ENCODE assay signal across 8 cellular contexts in the genomic region with DNA sequence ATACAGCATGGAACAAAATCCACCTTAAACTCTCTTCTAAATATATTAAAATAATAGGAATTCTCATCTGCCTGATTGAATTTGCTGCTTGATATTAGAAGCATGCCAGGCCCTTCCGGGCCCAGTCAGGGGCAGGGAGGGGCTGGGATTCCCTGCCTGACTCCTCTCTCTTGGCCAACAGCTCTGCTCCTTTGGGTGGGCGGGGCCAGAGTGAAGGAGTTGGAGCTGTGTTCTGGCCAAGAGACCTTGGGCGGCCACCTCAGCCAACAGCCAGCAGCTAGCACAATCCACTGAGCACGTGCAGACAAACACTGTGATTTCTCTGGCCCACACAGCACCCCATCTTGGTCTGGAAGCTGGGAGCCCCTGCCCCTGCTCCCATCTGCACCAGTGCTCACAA.
A peak's percentile ranks its signal among the peaks of the same experiment; 100 is the strongest.
DNase-seq lines count a peak whose midpoint lies in the region; ATAC-seq, FAIRE-seq and TF ChIP-seq lines count a peak whose summit lies in the region.

No MANE protein-coding gene starts in this region.

- peak; percentile 68 for DNase-seq in GM03348 (ENCODE audit: low spot score)
- DNase-seq in body of pancreas, result peak; percentile 36 to 66 (median 59)
- peak; percentile 72 for DNase-seq in hepatocyte (ENCODE audit: low spot score)
- DNase-seq in sigmoid colon, result peak; percentile 88
- no peak for DNase-seq in urothelium cell line (ENCODE audit: low spot score)
- no peak for DNase-seq in ecto neural progenitor cell (ENCODE audit: low spot score)
- DNase-seq in naive thymus-derived CD4-positive, alpha-beta T cell, result no peak
- no peak for DNase-seq in DMS 273 (lab: John Stamatoyannopoulos, UW; ENCODE audit: unreplicated experiment)

- TF ChIP-seq POLR2A in body of pancreas (IDR thresholded peaks at IDR 0.05) (no peak), sigmoid colon (IDR thresholded peaks at IDR 0.05) (no peak)

- no peak overlapping the region for H3K4me3 ChIP-seq in body of pancreas
- H3K4me3 ChIP-seq in hepatocyte, result no peak overlapping the region
- H3K4me3 ChIP-seq in sigmoid colon, result no peak overlapping the region
- no peak overlapping the region for H3K4me3 ChIP-seq in naive thymus-derived CD4-positive, alpha-beta T cell (ENCODE audit: low read length)

- CTCF ChIA-PET in naive thymus-derived CD4-positive, alpha-beta T cell (lab: Charles Lee), result no interaction called here

- H3K79me2 ChIP-seq in hepatocyte, result no peaks in the 10 kb centered on the region

- peaks cover 0 to 4% (median 0%) of the 10 kb centered on the region in 7 donors for H3K4me1 Mint-ChIP-seq in naive thymus-derived CD4-positive, alpha-beta T cell

- H3K27ac ChIP-seq in body of pancreas (no peak overlapping the region), hepatocyte (peak overlapping the region; percentile 44), sigmoid colon (peak overlapping the region; percentile 47 to 57 (median 50))
- H3K27ac ChIP-seq in naive thymus-derived CD4-positive, alpha-beta T cell (ENCODE audit: low read depth, low read length), result no peak overlapping the region

- no peaks in the 10 kb centered on the region for H3K9me2 ChIP-seq in hepatocyte (replicated peaks; ENCODE audit: insufficient read depth)

- intact Hi-C loops in body of pancreas (cut with DNase I) (no loop called here), sigmoid colon (cut with DNase I) (loop anchor here (5.0 kb wide), 1 partner anchor 128 kb away; no protein-coding TSS in a partner anchor)
- intact Hi-C loops in naive thymus-derived CD4-positive, alpha-beta T cell (cut with micrococcal nuclease), result no loop called here

- H3K4me1 ChIP-seq in body of pancreas (no peaks in the 10 kb centered on the region), hepatocyte (ENCODE audit: insufficient read depth) (peaks cover 10% of the 10 kb centered on the region), sigmoid colon (peaks cover 0 to 29% (median 8%) of the 10 kb centered on the region in 4 donors)
- H3K4me1 ChIP-seq in naive thymus-derived CD4-positive, alpha-beta T cell (ENCODE audit: control insufficient read depth in 2 of 2, insufficient read depth in 2 of 2, low read length in 2 of 2), result no peaks in the 10 kb centered on the region

- no peak for FAIRE-seq in urothelium cell line (lab: Jason Lieb, UNC)

- no peak overlapping the region for H3K4me3 Mint-ChIP-seq in naive thymus-derived CD4-positive, alpha-beta T cell

- POLR2A ChIA-PET in naive thymus-derived CD4-positive, alpha-beta T cell (lab: Charles Lee), result no interaction called here

- H3K27me3 ChIP-seq in body of pancreas (no peaks in the 10 kb centered on the region), hepatocyte (no peaks in the 10 kb centered on the region), sigmoid colon (no peaks in the 10 kb centered on the region)
- no peaks in the 10 kb centered on the region for H3K27me3 ChIP-seq in naive thymus-derived CD4-positive, alpha-beta T cell (ENCODE audit: control insufficient read depth in 2 of 2, insufficient read depth in 2 of 2, low read length in 2 of 2)

- no peak overlapping the region for H3K4me2 ChIP-seq in hepatocyte

- 31 to 40% methylated on average over 1 to 4 of the region's 4 CpGs for WGBS in body of pancreas, 2 donors
- 54% methylated on average over 4 of the region's 4 CpGs for WGBS in hepatocyte (ENCODE audit: low lambda C conversion rate, missing lambda C conversion rate)
- WGBS in sigmoid colon, 2 donors, result 15 to 56% methylated on average over 4 of the region's 4 CpGs

- H3K27me3 Mint-ChIP-seq in naive thymus-derived CD4-positive, alpha-beta T cell, result no peaks in the 10 kb centered on the region

- no peak for TF ChIP-seq EP300 in sigmoid colon (IDR thresholded peaks at IDR 0.05)

- no peaks in the 10 kb centered on the region for H3K9me3 Mint-ChIP-seq in naive thymus-derived CD4-positive, alpha-beta T cell

- H4K20me1 ChIP-seq in hepatocyte (ENCODE audit: insufficient read depth, poor library complexity, severe bottlenecking), result no peaks in the 10 kb centered on the region

- H3K36me3 Mint-ChIP-seq in naive thymus-derived CD4-positive, alpha-beta T cell, result no peaks in the 10 kb centered on the region

- no peak overlapping the region for H2AFZ ChIP-seq in hepatocyte

- H3K27ac Mint-ChIP-seq in naive thymus-derived CD4-positive, alpha-beta T cell, result no peak overlapping the region

- H3K36me3 ChIP-seq in body of pancreas (replicated peaks in 1 of 2; ENCODE audit: insufficient read depth in 1 of 2, low read depth in 2 of 2) (no peaks in the 10 kb centered on the region), hepatocyte (replicated peaks; ENCODE audit: insufficient read depth, low read depth) (no peaks in the 10 kb centered on the region), sigmoid colon (no peaks in the 10 kb centered on the region)
- H3K36me3 ChIP-seq in naive thymus-derived CD4-positive, alpha-beta T cell (ENCODE audit: control insufficient read depth in 2 of 3, insufficient read depth in 3 of 3, low read length in 3 of 3), result no peaks in the 10 kb centered on the region

- peak; percentile 59 for ATAC-seq in body of pancreas
- ATAC-seq in naive thymus-derived CD4-positive, alpha-beta T cell, result no peak

- no peak for TF ChIP-seq CTCF in body of pancreas (IDR thresholded peaks at IDR 0.05)
- TF ChIP-seq CTCF in hepatocyte (IDR thresholded peaks at IDR 0.05; ENCODE audit: poor library complexity), result no peak
- TF ChIP-seq CTCF in sigmoid colon (IDR thresholded peaks at IDR 0.05), result no peak

- H3K9me3 ChIP-seq in body of pancreas (no peaks in the 10 kb centered on the region), hepatocyte (ENCODE audit: low read depth) (no peaks in the 10 kb centered on the region), sigmoid colon (no peaks in the 10 kb centered on the region)
- no peaks in the 10 kb centered on the region for H3K9me3 ChIP-seq in naive thymus-derived CD4-positive, alpha-beta T cell (ENCODE audit: control insufficient read depth in 2 of 3, low read length in 3 of 3)

Comparison
In these comparisons a context has a peak if more than half of its experiments do, and no peak if none do; other contexts are left out.
1. DNase-seq: peak in GM03348 (single experiment), body of pancreas (4 of 4), hepatocyte (single experiment) and sigmoid colon (single experiment); none in urothelium cell line (single experiment), ecto neural progenitor cell (single experiment), naive thymus-derived CD4-positive, alpha-beta T cell (0 of 9) and DMS 273 (single experiment).
2. H3K27ac ChIP-seq: peak in hepatocyte (single experiment) and sigmoid colon (4 of 4); none in body of pancreas (0 of 4) and naive thymus-derived CD4-positive, alpha-beta T cell (single experiment).